ENCODE assay signal across 1 cellular context in genomic region chr14:55071870-55072640, GRCh38.
TF ChIP-seq lines count a peak whose summit lies in the region.

No MANE protein-coding gene starts in this region.

TF ChIP-seq in WTC11, 78 proteins besides CTCF, POLR2A, EP300 and RAD21 (continued from another document):
- TF ChIP-seq ARID4B (CRISPR knock-in tag; IDR thresholded peaks at IDR 0.05; ENCODE audit: borderline replicate concordance) (no peak), ZNF121 (CRISPR knock-in tag; IDR thresholded peaks at IDR 0.05) (no peak), NR2C2 (CRISPR knock-in tag; IDR thresholded peaks at IDR 0.05) (no peak), SMAD4 (CRISPR knock-in tag; IDR thresholded peaks at IDR 0.05) (no peak), E2F5 (CRISPR knock-in tag; IDR thresholded peaks at IDR 0.05) (no peak)
